ENCODE assay signal across 15 cellular contexts in genomic region chr22:38082986-38083710, GRCh38. TPM values are rescaled to one million over a fixed set of nuclear protein-coding genes. Genes with fewer than 3 reads are reported as not detected.
"Had no signal": no experiment of that assay in that cellular context is flagged by ENCODE, and none has a peak within 500 bp of the region (broad histone marks: within the 10 kb centered on the region; RNA-seq: fewer than 3 reads in every experiment).

No MANE protein-coding gene starts in this region.

- H3K4me3 ChIP-seq: right lobe of liver had no signal

- DNase-seq: activated CD4-positive, alpha-beta memory T cell treated with anti-CD3 and anti-CD28 coated beads, Interleukin-2, amount 10 ng/mL, durations not matched to agents 7 days and 5 days; activated gamma-delta T cell; amygdala; effector CD4-positive, alpha-beta T cell; stimulated activated naive CD4-positive, alpha-beta T cell; T-helper 9 cell; testis had no signal

- ATAC-seq: heart left ventricle, left ventricle myocardium superior had no signal

- H3K36me3 ChIP-seq: heart left ventricle, right lobe of liver had no signal

- H3K27ac ChIP-seq: heart left ventricle, right lobe of liver, spleen, testis had no signal

- H3K27me3 ChIP-seq: right lobe of liver, testis had no signal

- FAIRE-seq: frontal cortex, islet of Langerhans had no signal

- H3K9me3 ChIP-seq: heart left ventricle, right lobe of liver, spleen, testis had no signal

RNA-seq across cellular contexts. Expression of gene SLC16A8, which starts 0.8 kb away (rescaled TPM):
- total RNA-seq: activated CD4-positive, alpha-beta memory T cell treated with anti-CD3 and anti-CD28 coated beads, Interleukin-2, amount 10 ng/mL, durations not matched to agents 7 days and 5 days; activated CD4-positive, alpha-beta T cell treated with anti-CD3 and anti-CD28 coated beads for 36 hours; heart left ventricle; left ventricle myocardium superior; right lobe of liver had no signal

RNA-seq across cellular contexts. Expression of gene BAIAP2L2, which starts 27.3 kb away (rescaled TPM):
- total RNA-seq: urinary bladder had no signal
